ENCODE assay signal across 18 cellular contexts in genomic region chr6:8860671-8861070, GRCh38.
DNase-seq lines count a peak whose midpoint lies in the region; ATAC-seq, FAIRE-seq and TF ChIP-seq lines count a peak whose summit lies in the region.
"Had no signal": no experiment of that assay in that cellular context is flagged by ENCODE, and none has a peak within 500 bp of the region (broad histone marks: within the 10 kb centered on the region; RNA-seq: fewer than 3 reads in every experiment).

No MANE protein-coding gene starts in this region.

- no peak for TF ChIP-seq CTCF in bronchial epithelial cell (IDR thresholded peaks at IDR 0.05; ENCODE audit: insufficient read depth, low read length, severe bottlenecking)
- no peak for TF ChIP-seq CTCF in GM20000 (IDR thresholded peaks at IDR 0.05; ENCODE audit: extremely low read depth, missing control alignments)

- CTCF ChIA-PET in activated CD8-positive, alpha-beta memory T cell treated with anti-CD3 and anti-CD28 coated beads, Interleukin-2, amount 10 ng/mL, durations not matched to agents 7 days and 5 days (lab: Charles Lee) = no interaction called here

- no peak overlapping the region for H3K4me3 Mint-ChIP-seq in activated CD8-positive, alpha-beta memory T cell treated with anti-CD3 and anti-CD28 coated beads, Interleukin-2, amount 10 ng/mL, durations not matched to agents 7 days and 5 days
- H3K4me3 Mint-ChIP-seq: CD8-positive, alpha-beta memory T cell had no signal

- H3K27me3 ChIP-seq in bronchial epithelial cell (ENCODE audit: control insufficient read depth, insufficient read depth, low read length) = no peaks in the 10 kb centered on the region
- H3K27me3 ChIP-seq: BE2C had no signal

- no peak overlapping the region for H3K27ac Mint-ChIP-seq in activated CD8-positive, alpha-beta memory T cell treated with anti-CD3 and anti-CD28 coated beads, Interleukin-2, amount 10 ng/mL, durations not matched to agents 7 days and 5 days
- H3K27ac Mint-ChIP-seq: CD8-positive, alpha-beta memory T cell had no signal

- peak; percentile 89 for FAIRE-seq in bronchial epithelial cell (lab: Jason Lieb, UNC)

- H3K9me3 Mint-ChIP-seq in activated CD8-positive, alpha-beta memory T cell treated with anti-CD3 and anti-CD28 coated beads, Interleukin-2, amount 10 ng/mL, durations not matched to agents 7 days and 5 days (ENCODE audit: low read depth) = peaks cover 3% of the 10 kb centered on the region

- ATAC-seq in GM18519 (IDR thresholded peaks at IDR 0.05; ENCODE audit: low FRiP score, unreplicated experiment) = peak; percentile 75
- peak; percentile 68 for ATAC-seq in HG03354 (IDR thresholded peaks at IDR 0.05; ENCODE audit: poor library complexity, severe bottlenecking, unreplicated experiment)
- ATAC-seq in activated CD8-positive, alpha-beta memory T cell treated with anti-CD3 and anti-CD28 coated beads, Interleukin-2, amount 10 ng/mL, durations not matched to agents 7 days and 5 days = no peak
- ATAC-seq in HG03135 (IDR thresholded peaks at IDR 0.05; ENCODE audit: unreplicated experiment) = no peak
- ATAC-seq: Panc1, Right ventricle myocardium inferior had no signal

- no peaks in the 10 kb centered on the region for H3K36me3 ChIP-seq in bronchial epithelial cell (ENCODE audit: control insufficient read depth, insufficient read depth, low read length)
- H3K36me3 ChIP-seq: BE2C had no signal

- H3K27me3 Mint-ChIP-seq in activated CD8-positive, alpha-beta memory T cell treated with anti-CD3 and anti-CD28 coated beads, Interleukin-2, amount 10 ng/mL, durations not matched to agents 7 days and 5 days = no peaks in the 10 kb centered on the region
- H3K27me3 Mint-ChIP-seq: CD8-positive, alpha-beta memory T cell had no signal

- no peak overlapping the region for H3K4me3 ChIP-seq in bronchial epithelial cell (ENCODE audit: low read depth, low read length)

- DNase-seq in bronchial epithelial cell (ENCODE audit: low read depth) (no peak), GM03348 (ENCODE audit: low spot score) (no peak), GM20000 (ENCODE audit: low spot score) (no peak)
- DNase-seq in activated CD8-positive, alpha-beta memory T cell treated with anti-CD3 and anti-CD28 coated beads, Interleukin-2, amount 10 ng/mL, durations not matched to agents 7 days and 5 days = no peak
- DNase-seq: BE2C; CD8-positive, alpha-beta memory T cell; H7; NCI-H1105; NCI-H1694 treated with DMSO at 0.1 percent for 48 hours; NCI-H446 treated with DMSO at 0.1 percent for 48 hours; NCI-H774; SK-N-SH; T-helper 1 cell had no signal

- H3K4me1 Mint-ChIP-seq in activated CD8-positive, alpha-beta memory T cell treated with anti-CD3 and anti-CD28 coated beads, Interleukin-2, amount 10 ng/mL, durations not matched to agents 7 days and 5 days = no peaks in the 10 kb centered on the region
- H3K4me1 Mint-ChIP-seq: CD8-positive, alpha-beta memory T cell had no signal

- H3K36me3 Mint-ChIP-seq in activated CD8-positive, alpha-beta memory T cell treated with anti-CD3 and anti-CD28 coated beads, Interleukin-2, amount 10 ng/mL, durations not matched to agents 7 days and 5 days = no peaks in the 10 kb centered on the region
- H3K36me3 Mint-ChIP-seq: CD8-positive, alpha-beta memory T cell had no signal

Comparison
In these comparisons a context has a peak if more than half of its experiments do, and no peak if none do; other contexts are left out.
1. ATAC-seq: peak in GM18519 (single experiment) and HG03354 (single experiment); none in activated CD8-positive, alpha-beta memory T cell treated with anti-CD3 and anti-CD28 coated beads, Interleukin-2, amount 10 ng/mL, durations not matched to agents 7 days and 5 days (single experiment) and HG03135 (single experiment).